In the genomic region with DNA sequence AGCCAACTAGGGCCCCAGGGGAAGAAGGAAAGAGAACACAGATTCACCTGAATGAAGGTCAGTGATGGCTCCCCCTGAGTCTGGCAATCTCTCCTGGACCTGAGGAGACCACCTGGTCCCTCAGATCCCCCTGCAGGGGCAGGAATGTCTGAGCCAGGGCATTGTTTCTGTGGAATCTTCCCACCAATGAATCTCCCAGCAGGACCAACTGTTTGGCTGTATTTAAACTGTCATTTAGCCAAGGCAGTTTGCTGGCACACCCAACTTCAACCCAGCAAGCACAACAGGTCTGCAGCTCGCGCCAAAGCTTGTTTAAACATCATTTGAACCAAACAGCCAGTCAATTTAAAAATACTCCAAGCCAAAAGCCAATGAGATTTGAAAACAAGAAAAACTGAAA, we compare ENCODE assay signal across 12 cellular contexts.
DNase-seq lines count a peak whose midpoint lies in the region; ATAC-seq and TF ChIP-seq lines count a peak whose summit lies in the region.
"Had no signal": no experiment of that assay in that cellular context is flagged by ENCODE, and none has a peak within 500 bp of the region (broad histone marks: within the 10 kb centered on the region; RNA-seq: fewer than 3 reads in every experiment).

No MANE protein-coding gene starts in this region.

- no peak overlapping the region for H2BK120ac ChIP-seq in mesenchymal stem cell (ENCODE audit: low read depth, low read length)

- peak overlapping the region; percentile 21 to 69 for H2BK12ac ChIP-seq in mesenchymal stem cell (ENCODE audit: low read length in 2 of 2)

- intact Hi-C loops in heart left ventricle (cut with DNase I) (no loop called here), Right ventricle myocardium inferior (cut with DNase I) (no loop called here), colonic mucosa (cut with DNase I) (no loop called here)

- H3K27me3 ChIP-seq in heart left ventricle = no peaks in the 10 kb centered on the region
- H3K27me3 ChIP-seq in colonic mucosa = no peaks in the 10 kb centered on the region
- no peaks in the 10 kb centered on the region for H3K27me3 ChIP-seq in mesenchymal stem cell (ENCODE audit: control insufficient read depth in 1 of 2, insufficient read depth in 1 of 2, low read length in 2 of 2)
- H3K27me3 ChIP-seq: tibial nerve had no signal

- no peak overlapping the region for H3K27ac Mint-ChIP-seq in naive thymus-derived CD8-positive, alpha-beta T cell
- no peak overlapping the region for H3K27ac Mint-ChIP-seq in T-helper 2 cell treated with Interferon-gamma antibody and Interleukin-4, amounts not matched to agents 5 μg/mL and 100 μg/mL, for 36 hours
- H3K27ac Mint-ChIP-seq: activated CD4-positive, alpha-beta T cell treated with anti-CD3 and anti-CD28 coated beads for 36 hours; activated naive CD8-positive, alpha-beta T cell treated with anti-CD3 and anti-CD28 coated beads, Interleukin-2, amount 10 ng/mL, durations not matched to agents 7 days and 5 days; mesothelial cell of epicardium had no signal

- peaks cover 0 to 2% (median 0%) of the 10 kb centered on the region in 4 donors for H3K4me1 Mint-ChIP-seq in naive thymus-derived CD8-positive, alpha-beta T cell
- H3K4me1 Mint-ChIP-seq in T-helper 2 cell treated with Interferon-gamma antibody and Interleukin-4, amounts not matched to agents 5 μg/mL and 100 μg/mL, for 36 hours (ENCODE audit: low read depth) = no peaks in the 10 kb centered on the region
- H3K4me1 Mint-ChIP-seq: activated CD4-positive, alpha-beta T cell treated with anti-CD3 and anti-CD28 coated beads for 36 hours; activated naive CD8-positive, alpha-beta T cell treated with anti-CD3 and anti-CD28 coated beads, Interleukin-2, amount 10 ng/mL, durations not matched to agents 7 days and 5 days had no signal

- H3K9ac ChIP-seq in colonic mucosa (ENCODE audit: low read depth in 2 of 2, low read length in 2 of 2) (no peak overlapping the region), mesenchymal stem cell (ENCODE audit: low read length) (no peak overlapping the region)

- peaks cover 3 to 26% (median 5%) of the 10 kb centered on the region in 5 donors for H3K27me3 Mint-ChIP-seq in naive thymus-derived CD8-positive, alpha-beta T cell
- peaks cover 6% of the 10 kb centered on the region for H3K27me3 Mint-ChIP-seq in T-helper 2 cell treated with Interferon-gamma antibody and Interleukin-4, amounts not matched to agents 5 μg/mL and 100 μg/mL, for 36 hours (ENCODE audit: low read depth)

- H3K27ac ChIP-seq in heart left ventricle (peak overlapping the region in 9 of 12 donors; percentile 19 to 61 (median 42)), colonic mucosa (no peak overlapping the region), mesenchymal stem cell (ENCODE audit: low read length, poor library complexity, severe bottlenecking) (no peak overlapping the region)

- no peaks in the 10 kb centered on the region for H3K79me1 ChIP-seq in mesenchymal stem cell (replicated peaks; ENCODE audit: low read length, poor library complexity, severe bottlenecking)

- no peak for ATAC-seq in heart left ventricle
- ATAC-seq in Right ventricle myocardium inferior = no peak
- no peak for ATAC-seq in naive thymus-derived CD8-positive, alpha-beta T cell
- ATAC-seq: activated CD4-positive, alpha-beta T cell treated with anti-CD3 and anti-CD28 coated beads for 36 hours had no signal

- H3K4me3 Mint-ChIP-seq in naive thymus-derived CD8-positive, alpha-beta T cell = no peak overlapping the region
- H3K4me3 Mint-ChIP-seq in T-helper 2 cell treated with Interferon-gamma antibody and Interleukin-4, amounts not matched to agents 5 μg/mL and 100 μg/mL, for 36 hours = no peak overlapping the region
- H3K4me3 Mint-ChIP-seq: activated CD4-positive, alpha-beta T cell treated with anti-CD3 and anti-CD28 coated beads for 36 hours; activated naive CD8-positive, alpha-beta T cell treated with anti-CD3 and anti-CD28 coated beads, Interleukin-2, amount 10 ng/mL, durations not matched to agents 7 days and 5 days; mesothelial cell of epicardium had no signal

- H4K8ac ChIP-seq in mesenchymal stem cell (ENCODE audit: low read length) = peak overlapping the region; percentile 62

- peak overlapping the region in 1 of 2 experiments; percentile 40 for H3K4ac ChIP-seq in mesenchymal stem cell (ENCODE audit: low read depth in 1 of 2, low read length in 2 of 2)

- no peaks in the 10 kb centered on the region for H3K9me3 Mint-ChIP-seq in naive thymus-derived CD8-positive, alpha-beta T cell
- no peaks in the 10 kb centered on the region for H3K9me3 Mint-ChIP-seq in T-helper 2 cell treated with Interferon-gamma antibody and Interleukin-4, amounts not matched to agents 5 μg/mL and 100 μg/mL, for 36 hours
- H3K9me3 Mint-ChIP-seq: activated naive CD8-positive, alpha-beta T cell treated with anti-CD3 and anti-CD28 coated beads, Interleukin-2, amount 10 ng/mL, durations not matched to agents 7 days and 5 days; mesothelial cell of epicardium had no signal

- H3K4me3 ChIP-seq in heart left ventricle = no peak overlapping the region
- H3K4me3 ChIP-seq in colonic mucosa = no peak overlapping the region
- no peak overlapping the region for H3K4me3 ChIP-seq in mesenchymal stem cell (ENCODE audit: insufficient read depth in 1 of 2, low read depth in 1 of 2, low read length in 2 of 2)
- H3K4me3 ChIP-seq: tibial nerve had no signal

- TF ChIP-seq CTCF in heart left ventricle (IDR thresholded peaks at IDR 0.05) (no peak), colonic mucosa (IDR thresholded peaks at IDR 0.05) (no peak)

- DNase-seq in heart left ventricle (peak in 1 of 5 donors; percentile 57), Right ventricle myocardium inferior (ENCODE audit: missing footprints) (no peak), colonic mucosa (peak; percentile 56), mesenchymal stem cell (no peak), SKM-1 (lab: John Stamatoyannopoulos, UW; ENCODE audit: unreplicated experiment) (no peak)
- DNase-seq in activated CD4-positive, alpha-beta T cell treated with anti-CD3 and anti-CD28 coated beads for 1 hour = no peak
- DNase-seq in naive thymus-derived CD8-positive, alpha-beta T cell = no peak
- DNase-seq in T-helper 2 cell treated with Interferon-gamma antibody and Interleukin-4, amounts not matched to agents 5 μg/mL and 100 μg/mL, for 36 hours (ENCODE audit: low spot score) = no peak
- DNase-seq: activated CD4-positive, alpha-beta T cell treated with anti-CD3 and anti-CD28 coated beads for 36 hours; activated naive CD8-positive, alpha-beta T cell treated with anti-CD3 and anti-CD28 coated beads, Interleukin-2, amount 10 ng/mL, durations not matched to agents 7 days and 5 days had no signal

- no peak overlapping the region for H4K91ac ChIP-seq in mesenchymal stem cell (ENCODE audit: low read length)

- no peak overlapping the region for H3K23ac ChIP-seq in mesenchymal stem cell (ENCODE audit: low read length in 2 of 2)

- no peak overlapping the region for H3K4me2 ChIP-seq in mesenchymal stem cell (ENCODE audit: low read length, poor library complexity, severe bottlenecking)

- H3K9me3 ChIP-seq in heart left ventricle = no peaks in the 10 kb centered on the region
- no peaks in the 10 kb centered on the region for H3K9me3 ChIP-seq in colonic mucosa
- no peaks in the 10 kb centered on the region for H3K9me3 ChIP-seq in mesenchymal stem cell (ENCODE audit: control insufficient read depth, low read length)
- H3K9me3 ChIP-seq: tibial nerve had no signal

- H3K36me3 Mint-ChIP-seq in naive thymus-derived CD8-positive, alpha-beta T cell = no peaks in the 10 kb centered on the region
- no peaks in the 10 kb centered on the region for H3K36me3 Mint-ChIP-seq in T-helper 2 cell treated with Interferon-gamma antibody and Interleukin-4, amounts not matched to agents 5 μg/mL and 100 μg/mL, for 36 hours (ENCODE audit: low read depth)
- H3K36me3 Mint-ChIP-seq: activated naive CD8-positive, alpha-beta T cell treated with anti-CD3 and anti-CD28 coated beads, Interleukin-2, amount 10 ng/mL, durations not matched to agents 7 days and 5 days; mesothelial cell of epicardium had no signal

- POLR2A ChIA-PET in naive thymus-derived CD8-positive, alpha-beta T cell (lab: Charles Lee) = no interaction called here

- TF ChIP-seq POLR2A in heart left ventricle (IDR thresholded peaks at IDR 0.05) = no peak

- H3K14ac ChIP-seq in mesenchymal stem cell (ENCODE audit: low read length in 2 of 2) = no peak overlapping the region

- no peak overlapping the region for H2AK5ac ChIP-seq in mesenchymal stem cell (ENCODE audit: low read length, severe bottlenecking)

- no peaks in the 10 kb centered on the region for H3K36me3 ChIP-seq in heart left ventricle
- no peaks in the 10 kb centered on the region for H3K36me3 ChIP-seq in colonic mucosa
- H3K36me3 ChIP-seq in mesenchymal stem cell (ENCODE audit: control insufficient read depth in 1 of 2, insufficient read depth in 2 of 2, low read depth in 1 of 2, low read length in 2 of 2) = no peaks in the 10 kb centered on the region
- H3K36me3 ChIP-seq: tibial nerve had no signal

- H3K18ac ChIP-seq in mesenchymal stem cell (ENCODE audit: low read depth in 1 of 2, low read length in 2 of 2) = no peak overlapping the region

- H3K4me1 ChIP-seq in heart left ventricle = peaks cover 5 to 50% (median 24%) of the 10 kb centered on the region in 12 donors
- H3K4me1 ChIP-seq in colonic mucosa = no peaks in the 10 kb centered on the region
- peaks cover 18% of the 10 kb centered on the region for H3K4me1 ChIP-seq in mesenchymal stem cell (ENCODE audit: control insufficient read depth, insufficient read depth, low read depth, low read length)

- no peak overlapping the region for H2BK5ac ChIP-seq in mesenchymal stem cell (ENCODE audit: low read depth, low read length, poor library complexity, severe bottlenecking)

- WGBS in heart left ventricle, 4 donors = 53 to 58% (median 55%) methylated on average over 2 of the region's 2 CpGs
- 100% methylated on average over 2 of the region's 2 CpGs for WGBS in mesenchymal stem cell

- no peak overlapping the region for H2AFZ ChIP-seq in mesenchymal stem cell (ENCODE audit: low read depth, low read length)

- no peak overlapping the region for H2BK15ac ChIP-seq in mesenchymal stem cell (ENCODE audit: low read depth, poor library complexity, severe bottlenecking)

Comparison
In these comparisons a context has a peak if more than half of its experiments do, and no peak if none do; other contexts are left out.
1. H3K27ac ChIP-seq: peak in heart left ventricle (9 of 12); none in colonic mucosa (single experiment) and mesenchymal stem cell (single experiment).